In the genomic region with DNA sequence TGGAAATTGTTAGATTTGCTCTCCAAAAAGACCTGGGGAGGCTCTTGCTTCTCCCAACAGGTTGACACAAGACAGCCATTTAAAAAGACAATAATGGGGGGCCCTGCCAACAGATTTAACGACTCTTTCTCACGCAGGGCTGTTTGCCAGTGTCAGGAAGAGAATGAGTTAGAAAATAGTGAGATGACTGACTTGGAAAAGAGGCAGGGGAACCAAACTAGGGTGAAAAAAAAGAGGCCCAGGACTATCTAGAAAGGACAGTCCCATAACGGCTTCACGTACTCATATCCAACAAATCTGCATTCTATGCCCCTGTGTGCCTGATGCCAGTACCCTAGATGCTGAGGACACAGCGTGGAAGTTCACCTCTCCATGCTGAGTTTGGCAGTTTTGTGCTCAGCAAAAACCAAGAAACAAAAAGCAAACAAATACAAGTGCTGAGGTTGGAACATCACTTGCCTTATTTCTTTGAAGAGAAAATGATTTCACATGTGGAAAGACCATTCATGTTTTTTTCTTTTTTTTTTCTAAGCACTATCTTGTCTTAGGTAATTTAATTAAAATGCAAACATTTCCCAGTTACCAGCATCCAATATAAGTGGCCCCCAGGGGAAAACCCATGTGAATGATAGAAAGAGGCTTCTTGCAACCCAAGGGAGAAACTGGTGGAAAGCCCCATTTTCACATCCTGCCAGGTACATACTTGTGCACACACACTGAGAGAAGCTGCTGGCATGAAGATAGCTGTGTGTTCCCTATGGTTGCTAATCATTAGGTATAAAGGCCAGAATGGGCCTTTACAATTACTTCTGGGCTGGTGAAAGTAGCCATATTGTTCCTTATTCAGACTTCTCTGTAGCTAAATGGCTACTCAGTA, we compare ENCODE assay signal across 8 cellular contexts. TPM values are rescaled to one million over a fixed set of nuclear protein-coding genes. Genes with fewer than 3 reads are reported as not detected.
DNase-seq lines count a peak whose midpoint lies in the region; ATAC-seq and TF ChIP-seq lines count a peak whose summit lies in the region.

No MANE protein-coding gene starts in this region.

- intact Hi-C loops in CD14-positive monocyte (cut with micrococcal nuclease) (loop anchor here in 1 of 2 donors (5.0 kb wide), 1 partner anchor 36 kb away; no protein-coding TSS in a partner anchor), sciatic nerve (cut with DNase I) (no loop called here)

- H3K9ac ChIP-seq in mesendoderm (ENCODE audit: low read length): no peak overlapping the region

- H3K79me1 ChIP-seq in mesendoderm (ENCODE audit: low read length): no peaks in the 10 kb centered on the region

- peaks cover 36% of the 10 kb centered on the region for H3K4me1 Mint-ChIP-seq in CD14-positive monocyte
- peaks cover 89% of the 10 kb centered on the region for H3K4me1 Mint-ChIP-seq in activated naive CD4-positive, alpha-beta T cell treated with anti-CD3 and anti-CD28 coated beads, Interleukin-2, amount 10 ng/mL, durations not matched to agents 7 days and 5 days

- no peak overlapping the region for H3K4me3 ChIP-seq in mesendoderm (ENCODE audit: low read length)

- no peaks in the 10 kb centered on the region for H3K4me1 ChIP-seq in mesendoderm (ENCODE audit: control insufficient read depth, low read depth, low read length)

- no CpG with 5 or more reads among the region's 5 CpGs for WGBS in mesendoderm (ENCODE audit: extremely low coverage, insufficient coverage, low lambda C conversion rate)

- H3K27me3 Mint-ChIP-seq in CD14-positive monocyte (ENCODE audit: low read depth in 3 of 3): peaks cover 0 to 1% (median 0%) of the 10 kb centered on the region in 3 donors
- no peaks in the 10 kb centered on the region for H3K27me3 Mint-ChIP-seq in activated naive CD4-positive, alpha-beta T cell treated with anti-CD3 and anti-CD28 coated beads, Interleukin-2, amount 10 ng/mL, durations not matched to agents 7 days and 5 days

- DNase-seq in CD14-positive monocyte (ENCODE audit: low spot score) (no peak), superior temporal gyrus (ENCODE audit: extremely low spot score) (no peak), mesendoderm (no peak), NCI-H2227 treated with DMSO at 0.1 percent for 48 hours (lab: John Stamatoyannopoulos, UW) (no peak), sciatic nerve (ENCODE audit: low spot score) (no peak)
- peak; percentile 56 for DNase-seq in activated naive CD4-positive, alpha-beta T cell treated with anti-CD3 and anti-CD28 coated beads, Interleukin-2, amount 10 ng/mL, durations not matched to agents 7 days and 5 days

- no peaks in the 10 kb centered on the region for H3K79me2 ChIP-seq in mesendoderm (ENCODE audit: control insufficient read depth, insufficient read depth, low read length)

- H3K27ac Mint-ChIP-seq in CD14-positive monocyte: peak overlapping the region in 6 of 7 donors; percentile 49 to 92 (median 80)
- H3K27ac Mint-ChIP-seq in activated naive CD4-positive, alpha-beta T cell treated with anti-CD3 and anti-CD28 coated beads, Interleukin-2, amount 10 ng/mL, durations not matched to agents 7 days and 5 days: peak overlapping the region; percentile 95

- no peak overlapping the region for H2BK120ac ChIP-seq in mesendoderm (ENCODE audit: low read depth, low read length)

- no peak overlapping the region for H2BK15ac ChIP-seq in mesendoderm (replicated peaks; ENCODE audit: low read depth)

- no peaks in the 10 kb centered on the region for H3K27me3 ChIP-seq in mesendoderm (ENCODE audit: insufficient read depth, low read length, poor library complexity)

- H4K8ac ChIP-seq in mesendoderm (ENCODE audit: low read depth, low read length): no peak overlapping the region

- no peak overlapping the region for H3K27ac ChIP-seq in mesendoderm (ENCODE audit: low read depth, low read length)

- H3K56ac ChIP-seq in mesendoderm (ENCODE audit: low read length): no peak overlapping the region

- no peak overlapping the region for H2AK5ac ChIP-seq in mesendoderm (ENCODE audit: low read length)

- H3K36me3 Mint-ChIP-seq in CD14-positive monocyte: peaks cover 56 to 80% of the 10 kb centered on the region in 2 donors
- H3K36me3 Mint-ChIP-seq in activated naive CD4-positive, alpha-beta T cell treated with anti-CD3 and anti-CD28 coated beads, Interleukin-2, amount 10 ng/mL, durations not matched to agents 7 days and 5 days: peaks cover 70% of the 10 kb centered on the region

- ATAC-seq in GM19328 (IDR thresholded peaks at IDR 0.05; ENCODE audit: unreplicated experiment) (peak; percentile 53), HG03135 (IDR thresholded peaks at IDR 0.05; ENCODE audit: unreplicated experiment) (peak; percentile 72), sciatic nerve (no peak)

- CTCF ChIA-PET in activated naive CD4-positive, alpha-beta T cell treated with anti-CD3 and anti-CD28 coated beads, Interleukin-2, amount 10 ng/mL, durations not matched to agents 7 days and 5 days (lab: Charles Lee): interaction anchor here (1.5 to 24.2 kb wide), 7 partner anchors 10 to 145 kb away, joined by 4 to 272 read pairs (median 6); a partner anchor contains a TSS

- no peaks in the 10 kb centered on the region for H3K9me3 Mint-ChIP-seq in CD14-positive monocyte
- no peaks in the 10 kb centered on the region for H3K9me3 Mint-ChIP-seq in activated naive CD4-positive, alpha-beta T cell treated with anti-CD3 and anti-CD28 coated beads, Interleukin-2, amount 10 ng/mL, durations not matched to agents 7 days and 5 days

- no peak overlapping the region for H3K18ac ChIP-seq in mesendoderm (ENCODE audit: low read length)

- H3K23ac ChIP-seq in mesendoderm (ENCODE audit: low read length): no peak overlapping the region

- no peaks in the 10 kb centered on the region for H3K36me3 ChIP-seq in mesendoderm (ENCODE audit: control insufficient read depth, insufficient read depth, low read length)

- H2BK5ac ChIP-seq in mesendoderm (ENCODE audit: low read length): no peak overlapping the region

- no peak overlapping the region for H3K4ac ChIP-seq in mesendoderm (ENCODE audit: low read depth, low read length)

- H4K5ac ChIP-seq in mesendoderm (ENCODE audit: low read length): no peak overlapping the region

- no peak for TF ChIP-seq CTCF in CD14-positive monocyte (IDR thresholded peaks at IDR 0.05)

- no peak overlapping the region for H3K4me2 ChIP-seq in mesendoderm (ENCODE audit: low read length)

- H3K4me3 Mint-ChIP-seq in CD14-positive monocyte: no peak overlapping the region
- no peak overlapping the region for H3K4me3 Mint-ChIP-seq in activated naive CD4-positive, alpha-beta T cell treated with anti-CD3 and anti-CD28 coated beads, Interleukin-2, amount 10 ng/mL, durations not matched to agents 7 days and 5 days

RNA-seq across cellular contexts. Expression of a gene that starts 10.6 kb away (rescaled TPM):
- polyA plus RNA-seq in CD14-positive monocyte: 10 to 100 TPM; 43.9 to 74.3 TPM
- polyA plus RNA-seq in mesendoderm (2013, experiment 1 of 2): 11.6 TPM
- polyA plus RNA-seq in mesendoderm (2013, experiment 2 of 2): 12.1 TPM
- 107 TPM for total RNA-seq in sciatic nerve
